Comparison of ENCODE assay signal across 1 cellular context in the genomic region with DNA sequence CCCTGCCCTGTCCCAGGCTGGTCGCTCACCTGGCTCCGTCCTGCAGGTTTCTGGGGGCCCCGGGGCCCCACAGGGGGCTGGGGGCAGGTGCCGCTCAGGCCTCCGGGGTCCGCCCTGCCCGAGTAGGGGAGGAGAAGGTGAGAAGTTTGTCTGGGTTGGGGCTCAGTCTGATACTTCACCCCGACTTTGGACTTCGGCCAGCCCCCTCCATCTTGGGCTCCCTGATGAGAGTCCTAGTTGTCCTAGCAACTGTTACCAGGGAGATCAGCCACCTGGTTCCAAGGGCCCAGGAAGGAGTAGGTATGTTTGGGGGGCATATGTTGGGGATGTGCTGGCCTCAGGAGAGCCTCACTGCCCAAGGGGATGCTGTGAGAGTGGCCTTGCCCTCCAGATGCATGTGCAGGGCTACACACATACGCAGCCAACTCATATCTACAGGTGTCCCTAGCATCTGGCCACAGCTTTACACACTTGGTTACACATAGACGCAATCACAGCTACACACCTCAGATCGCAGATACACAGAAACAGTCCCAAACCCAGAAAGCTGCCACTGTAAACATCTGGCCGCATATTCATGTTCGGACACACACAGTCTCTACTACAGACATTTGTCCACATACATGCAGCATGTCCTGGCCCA.
TF ChIP-seq lines count a peak whose summit lies in the region.

No MANE protein-coding gene starts in this region.

TF ChIP-seq in HepG2, 621 proteins besides CTCF, POLR2A, EP300 and RAD21:
- TF ChIP-seq MATR3 (CRISPR knock-in tag; IDR thresholded peaks at IDR 0.05) (no peak), RFX1 (IDR thresholded peaks at IDR 0.05) (peak; percentile 40; the same call in 1 of the 2 replicates)
